In genomic region chr20:24134284-24134683, GRCh38 we compare ENCODE assay signal across 19 cellular contexts.
A peak's percentile ranks its signal among the peaks of the same experiment; 100 is the strongest.
DNase-seq lines count a peak whose midpoint lies in the region; FAIRE-seq and TF ChIP-seq lines count a peak whose summit lies in the region.
"Had no signal": no experiment of that assay in that cellular context is flagged by ENCODE, and none has a peak within 500 bp of the region (broad histone marks: within the 10 kb centered on the region; RNA-seq: fewer than 3 reads in every experiment).

No MANE protein-coding gene starts in this region.

- H3K4me3 ChIP-seq in bronchial epithelial cell (ENCODE audit: low read depth, low read length), result no peak overlapping the region
- H3K4me3 ChIP-seq: heart left ventricle, left lung had no signal

- no peaks in the 10 kb centered on the region for H3K27me3 ChIP-seq in bronchial epithelial cell (ENCODE audit: control insufficient read depth, insufficient read depth, low read length)
- H3K27me3 ChIP-seq: left lung had no signal

- no peak for TF ChIP-seq CTCF in bronchial epithelial cell (IDR thresholded peaks at IDR 0.05; ENCODE audit: insufficient read depth, low read length, severe bottlenecking)

- DNase-seq in Ammon's horn (ENCODE audit: low spot score) (peak; percentile 14), Kasumi-1 (lab: John Stamatoyannopoulos, UW) (peak; percentile 13 to 41), bronchial epithelial cell (ENCODE audit: low read depth) (peak; percentile 73), mesenteric fat pad (ENCODE audit: low spot score) (peak; percentile 20), ecto neural progenitor cell (ENCODE audit: low spot score) (no peak), SHP77 (lab: John Stamatoyannopoulos, UW) (no peak), NCI-H69 (lab: John Stamatoyannopoulos, UW) (no peak), GOT3 (lab: John Stamatoyannopoulos, UW) (no peak)
- DNase-seq: activated CD4-positive, alpha-beta T cell treated with anti-CD3 and anti-CD28 coated beads, Interleukin-2, amount 10 ng/mL, durations not matched to agents 24 days and 14 days; activated naive CD8-positive, alpha-beta T cell treated with anti-CD3 and anti-CD28 coated beads, Interleukin-2, amount 10 ng/mL, durations not matched to agents 7 days and 5 days; activated T-cell treated with anti-CD3 and anti-CD28 coated beads, Interleukin-2, amount 50 U/mL, for 24 hours; erythroblast; left lung; naive thymus-derived CD4-positive, alpha-beta T cell; NCI-H1105; stimulated activated naive B cell treated with anti-CD40 and anti-IgM and Interleukin-4, amounts not matched to agents 10 μg/mL and 1 μg/mL and 100 μg/mL, for 72 hours had no signal

- no peak for FAIRE-seq in bronchial epithelial cell (lab: Jason Lieb, UNC)
- FAIRE-seq: D721Med, H54 had no signal

- no peaks in the 10 kb centered on the region for H3K36me3 ChIP-seq in bronchial epithelial cell (ENCODE audit: control insufficient read depth, insufficient read depth, low read length)
- H3K36me3 ChIP-seq: heart left ventricle, left lung had no signal

Comparison
In these comparisons a context has a peak if more than half of its experiments do, and no peak if none do; other contexts are left out.
1. DNase-seq: peak in Ammon's horn (single experiment), Kasumi-1 (2 of 2), bronchial epithelial cell (single experiment) and mesenteric fat pad (single experiment); none in ecto neural progenitor cell (single experiment), SHP77 (0 of 2), NCI-H69 (single experiment) and GOT3 (single experiment).